ENCODE assay signal across 8 cellular contexts in genomic region chr14:57833304-57833703, GRCh38. TPM values are rescaled to one million over a fixed set of nuclear protein-coding genes. Genes with fewer than 3 reads are reported as not detected.
DNase-seq lines count a peak whose midpoint lies in the region; ATAC-seq, FAIRE-seq and TF ChIP-seq lines count a peak whose summit lies in the region.

No MANE protein-coding gene starts in this region.

- ATAC-seq in WTC11 (no peak; the same call in 1 of the 2 replicates), GM18909 (IDR thresholded peaks at IDR 0.05; ENCODE audit: poor library complexity, unreplicated experiment) (no peak)

- H2BK5ac ChIP-seq in mesendoderm (ENCODE audit: low read length) = no peak overlapping the region

- no peak overlapping the region for H3K4ac ChIP-seq in mesendoderm (ENCODE audit: low read depth, low read length)

- H2AK5ac ChIP-seq in mesendoderm (ENCODE audit: low read length) = no peak overlapping the region

- no peak for TF ChIP-seq CTCF in AG09309 (IDR thresholded peaks at IDR 0.05; ENCODE audit: control insufficient read depth, insufficient read depth, low read depth, low read length, missing control alignments)
- TF ChIP-seq CTCF in bronchial epithelial cell (IDR thresholded peaks at IDR 0.05; ENCODE audit: insufficient read depth, low read length, severe bottlenecking) = no peak
- no peak for TF ChIP-seq CTCF in WTC11 (IDR thresholded peaks at IDR 0.05)

- DNase-seq in AG09309 (ENCODE audit: low read depth) = peak; percentile 87
- peak; percentile 99 for DNase-seq in HT1080 (ENCODE audit: low read depth)
- peak; percentile 98 for DNase-seq in bronchial epithelial cell (ENCODE audit: low read depth)
- DNase-seq in mesendoderm = peak; percentile 79
- no peak for DNase-seq in WTC11 (ENCODE audit: low spot score)
- no peak for DNase-seq in SHP77 treated with DMSO at 0.1 percent for 48 hours (lab: John Stamatoyannopoulos, UW)
- no peak for DNase-seq in NCI-H187 treated with DMSO at 0.1 percent for 48 hours (lab: John Stamatoyannopoulos, UW)

- FAIRE-seq in bronchial epithelial cell (lab: Jason Lieb, UNC) = peak; percentile 95

- H4K8ac ChIP-seq in mesendoderm (ENCODE audit: low read depth, low read length) = no peak overlapping the region

- no peaks in the 10 kb centered on the region for H3K36me3 Mint-ChIP-seq in WTC11

- no peak overlapping the region for H3K27ac Mint-ChIP-seq in WTC11

- H3K36me3 ChIP-seq in bronchial epithelial cell (ENCODE audit: control insufficient read depth, insufficient read depth, low read length) = no peaks in the 10 kb centered on the region
- H3K36me3 ChIP-seq in mesendoderm (ENCODE audit: control insufficient read depth, insufficient read depth, low read length) = no peaks in the 10 kb centered on the region

- H3K23ac ChIP-seq in mesendoderm (ENCODE audit: low read length) = no peak overlapping the region

- H3K4me1 ChIP-seq in mesendoderm (ENCODE audit: control insufficient read depth, low read depth, low read length) = no peaks in the 10 kb centered on the region

- H2BK120ac ChIP-seq in mesendoderm (ENCODE audit: low read depth, low read length) = no peak overlapping the region

- no peaks in the 10 kb centered on the region for H3K9me3 Mint-ChIP-seq in WTC11

- no peak overlapping the region for H4K5ac ChIP-seq in mesendoderm (ENCODE audit: low read length)

- CTCF ChIA-PET in WTC11 (lab: Charles Lee) = no interaction called here

- H3K18ac ChIP-seq in mesendoderm (ENCODE audit: low read length) = no peak overlapping the region

- H3K4me3 ChIP-seq in AG09309 (ENCODE audit: control insufficient read depth, low read depth, low read length) (no peak overlapping the region), bronchial epithelial cell (ENCODE audit: low read depth, low read length) (no peak overlapping the region), mesendoderm (ENCODE audit: low read length) (no peak overlapping the region)

- H3K79me1 ChIP-seq in mesendoderm (ENCODE audit: low read length) = no peaks in the 10 kb centered on the region

- H3K4me3 Mint-ChIP-seq in WTC11 = no peak overlapping the region

- H3K9ac ChIP-seq in mesendoderm (ENCODE audit: low read length) = no peak overlapping the region

- H3K27ac ChIP-seq in mesendoderm (ENCODE audit: low read depth, low read length) = no peak overlapping the region

- no peaks in the 10 kb centered on the region; the same call in 1 of the 2 replicates for H3K27me3 Mint-ChIP-seq in WTC11 (ENCODE audit: low read depth)

- POLR2A ChIA-PET in WTC11 (lab: Charles Lee) = no interaction called here

- H3K79me2 ChIP-seq in mesendoderm (ENCODE audit: control insufficient read depth, insufficient read depth, low read length) = no peaks in the 10 kb centered on the region

- H3K56ac ChIP-seq in mesendoderm (ENCODE audit: low read length) = no peak overlapping the region

- H2BK15ac ChIP-seq in mesendoderm (replicated peaks; ENCODE audit: low read depth) = no peak overlapping the region

- no peak overlapping the region for H3K4me2 ChIP-seq in mesendoderm (ENCODE audit: low read length)

- H3K4me1 Mint-ChIP-seq in WTC11 = peaks cover 21% of the 10 kb centered on the region

- WGBS in mesendoderm (ENCODE audit: extremely low coverage, insufficient coverage, low lambda C conversion rate) = no CpG with 5 or more reads among the region's 2 CpGs

- no peaks in the 10 kb centered on the region for H3K27me3 ChIP-seq in bronchial epithelial cell (ENCODE audit: control insufficient read depth, insufficient read depth, low read length)
- H3K27me3 ChIP-seq in mesendoderm (ENCODE audit: insufficient read depth, low read length, poor library complexity) = no peaks in the 10 kb centered on the region

TF ChIP-seq in WTC11, 78 proteins besides CTCF, POLR2A, EP300 and RAD21:
- TF ChIP-seq TEAD4 (CRISPR knock-in tag; IDR thresholded peaks at IDR 0.05) = no peak
- no peak for TF ChIP-seq JAZF1 (CRISPR knock-in tag; IDR thresholded peaks at IDR 0.05)
- TF ChIP-seq, protein P1, sequence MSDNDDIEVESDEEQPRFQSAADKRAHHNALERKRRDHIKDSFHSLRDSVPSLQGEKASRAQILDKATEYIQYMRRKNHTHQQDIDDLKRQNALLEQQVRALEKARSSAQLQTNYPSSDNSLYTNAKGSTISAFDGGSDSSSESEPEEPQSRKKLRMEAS (CRISPR knock-in tag; IDR thresholded peaks at IDR 0.05) = no peak
- TF ChIP-seq SMAD4 (CRISPR knock-in tag; IDR thresholded peaks at IDR 0.05) = no peak
- no peak for TF ChIP-seq ZNF263 (CRISPR knock-in tag; IDR thresholded peaks at IDR 0.05; ENCODE audit: low read depth)
- no peak for TF ChIP-seq ATF3 (CRISPR knock-in tag; conservative IDR thresholded peaks at IDR 0.05)
- TF ChIP-seq CREB1 (CRISPR knock-in tag; IDR thresholded peaks at IDR 0.05) = no peak
- no peak for TF ChIP-seq SP1 (CRISPR knock-in tag; conservative IDR thresholded peaks at IDR 0.05)
- no peak for TF ChIP-seq ZNF423 (CRISPR knock-in tag; IDR thresholded peaks at IDR 0.05)
- no peak for TF ChIP-seq ATF1 (CRISPR knock-in tag; IDR thresholded peaks at IDR 0.05)
- TF ChIP-seq NFYB (CRISPR knock-in tag; conservative IDR thresholded peaks at IDR 0.05; ENCODE audit: low read depth) = no peak
- no peak for TF ChIP-seq RORB (CRISPR knock-in tag; IDR thresholded peaks at IDR 0.05)
- no peak for TF ChIP-seq ZNF317 (CRISPR knock-in tag; IDR thresholded peaks at IDR 0.05; ENCODE audit: borderline replicate concordance, low read depth)

RNA-seq across cellular contexts. Expression of gene SLC35F4, which starts 32.6 kb away (rescaled TPM):
- total RNA-seq in HT1080 (2014; rRNA removed; shearing (Covaris generic)) = 0.13 and 0.37 TPM in 2 replicates
- 0.03 and 0.10 TPM in 2 replicates for polyA plus RNA-seq in HT1080 (2015; cell fraction: cytosol; rRNA removed)
- polyA plus RNA-seq in HT1080 (2015; cell fraction: nucleus; rRNA removed) = 0.14 and 0.16 TPM in 2 replicates
- total RNA-seq in bronchial epithelial cell (not detected in 2 replicates), WTC11 (2021) (not detected in 3 replicates)
- polyA plus RNA-seq in mesendoderm (2013, experiment 1 of 2) = 0.10 TPM
- polyA plus RNA-seq in mesendoderm (2013, experiment 2 of 2) = 0.03 TPM

Comparison
In these comparisons a context has a peak if more than half of its experiments do, and no peak if none do; other contexts are left out.
1. DNase-seq: peak in AG09309 (single experiment), HT1080 (single experiment), bronchial epithelial cell (single experiment) and mesendoderm (single experiment); none in WTC11 (single experiment), SHP77 treated with DMSO at 0.1 percent for 48 hours (single experiment) and NCI-H187 treated with DMSO at 0.1 percent for 48 hours (single experiment).